24 cellular contexts compared by ENCODE assay signal in the genomic region with DNA sequence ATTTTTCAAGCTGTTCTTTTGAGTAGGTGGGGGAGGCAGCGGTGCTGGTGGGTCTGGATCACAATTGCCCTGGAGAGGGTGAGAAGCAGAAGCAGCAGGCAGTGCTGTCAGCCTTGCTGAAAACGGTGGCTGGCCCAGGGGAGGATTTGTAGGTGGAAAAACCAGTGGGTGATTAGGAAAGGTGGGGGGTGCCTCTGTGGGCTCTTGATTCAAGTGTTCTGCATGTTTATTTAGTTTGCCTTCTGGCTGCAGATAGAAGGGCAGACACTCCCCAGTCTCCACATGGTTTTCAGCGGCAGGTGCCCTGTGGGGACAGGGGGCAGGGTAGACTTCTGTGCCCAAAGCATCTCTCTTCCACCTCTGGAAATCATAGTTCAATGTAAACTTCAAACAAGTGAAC.
DNase-seq lines count a peak whose midpoint lies in the region; TF ChIP-seq lines count a peak whose summit lies in the region.
"Had no signal": no experiment of that assay in that cellular context is flagged by ENCODE, and none has a peak within 500 bp of the region (broad histone marks: within the 10 kb centered on the region; RNA-seq: fewer than 3 reads in every experiment).

No MANE protein-coding gene starts in this region.

- H3K36me3 ChIP-seq in neural progenitor cell: no peaks in the 10 kb centered on the region
- H3K36me3 ChIP-seq in osteoblast (ENCODE audit: insufficient read depth, low read length): no peaks in the 10 kb centered on the region
- H3K36me3 ChIP-seq: BE2C, HAP-1, uterus had no signal

- H3K9me3 ChIP-seq in neural progenitor cell (ENCODE audit: low read depth) (no peaks in the 10 kb centered on the region), osteoblast (ENCODE audit: low read depth, low read length) (no peaks in the 10 kb centered on the region)
- H3K9me3 ChIP-seq: BE2C, HAP-1, uterus had no signal

- H3K9me3 Mint-ChIP-seq in neural progenitor cell: peaks cover 3% of the 10 kb centered on the region
- H3K9me3 Mint-ChIP-seq: mesothelial cell of epicardium, nephron had no signal

- H3K4me3 ChIP-seq in neural progenitor cell (no peak overlapping the region), osteoblast (ENCODE audit: insufficient read depth, low read length) (no peak overlapping the region)
- H3K4me3 ChIP-seq: HAP-1, uterus had no signal

- no peaks in the 10 kb centered on the region for H3K36me3 Mint-ChIP-seq in neural progenitor cell
- H3K36me3 Mint-ChIP-seq: mesothelial cell of epicardium had no signal

- no peak overlapping the region for H3K4me3 Mint-ChIP-seq in neural progenitor cell
- H3K4me3 Mint-ChIP-seq: mesothelial cell of epicardium, nephron, T-helper 17 cell had no signal

- H2AFZ ChIP-seq in neural progenitor cell (replicated peaks): peak overlapping the region; percentile 26
- H2AFZ ChIP-seq in osteoblast (ENCODE audit: low read length): no peak overlapping the region

- no peak overlapping the region for H3K9ac ChIP-seq in neural progenitor cell

- no peaks in the 10 kb centered on the region for H3K79me2 ChIP-seq in neural progenitor cell (ENCODE audit: low read depth)
- no peaks in the 10 kb centered on the region for H3K79me2 ChIP-seq in osteoblast (ENCODE audit: insufficient read depth, low read length)

- peaks cover 14% of the 10 kb centered on the region for H3K4me1 ChIP-seq in neural progenitor cell
- no peaks in the 10 kb centered on the region for H3K4me1 ChIP-seq in osteoblast (ENCODE audit: insufficient read depth, low read length)
- H3K4me1 ChIP-seq: HAP-1, uterus had no signal

- H3K27me3 Mint-ChIP-seq in neural progenitor cell (ENCODE audit: insufficient read depth, low read depth): peaks cover 2% of the 10 kb centered on the region

- H3K27ac ChIP-seq in neural progenitor cell: no peak overlapping the region
- H3K27ac ChIP-seq in osteoblast (ENCODE audit: low read depth, low read length): no peak overlapping the region
- H3K27ac ChIP-seq: uterus had no signal

- H3K4me1 Mint-ChIP-seq in neural progenitor cell: peaks cover 20% of the 10 kb centered on the region
- H3K4me1 Mint-ChIP-seq: mesothelial cell of epicardium, T-helper 17 cell had no signal

- H3K4me2 ChIP-seq in neural progenitor cell (no peak overlapping the region), osteoblast (ENCODE audit: insufficient read depth, low read length) (no peak overlapping the region)

- H3K27me3 ChIP-seq in neural progenitor cell: no peaks in the 10 kb centered on the region
- H3K27me3 ChIP-seq in osteoblast (ENCODE audit: insufficient read depth, low read length): no peaks in the 10 kb centered on the region
- H3K27me3 ChIP-seq: BE2C, uterus had no signal

- DNase-seq in NCI-H748 (lab: John Stamatoyannopoulos, UW; ENCODE audit: unreplicated experiment): peak; percentile 94
- DNase-seq in NCI-H748 treated with DMSO at 0.1 percent for 48 hours (lab: John Stamatoyannopoulos, UW): no peak
- DNase-seq in NCI-H1694 treated with DMSO at 0.1 percent for 48 hours (lab: John Stamatoyannopoulos, UW): peak; percentile 89
- DNase-seq in NCI-H510A (lab: John Stamatoyannopoulos, UW): peak; percentile 65
- peak; percentile 14 for DNase-seq in neural progenitor cell (ENCODE audit: low spot score)
- DNase-seq in effector CD4-positive, alpha-beta T cell: no peak
- no peak for DNase-seq in osteoblast (ENCODE audit: insufficient read length, low spot score, missing footprints)
- no peak for DNase-seq in pons (ENCODE audit: low spot score)
- DNase-seq: activated CD4-positive, alpha-beta T cell treated with anti-CD3 and anti-CD28 coated beads, Interleukin-2, amount 50 U/mL, for 4 hours; activated gamma-delta T cell treated with Interleukin-2 at 50 U/mL for 16 hours; BE2C; central memory CD4-positive, alpha-beta T cell; effector CD8-positive, alpha-beta T cell; left cardiac atrium; NCI-H526; PC-3; SIG-M5; small intestine; stimulated activated CD4-positive, alpha-beta T cell treated with anti-CD3 and anti-CD28 coated beads, Interleukin-4, amount 100 ng/mL, for 24 hours; T-helper 17 cell; uterus had no signal

- H4K20me1 ChIP-seq in neural progenitor cell (ENCODE audit: low read depth): no peaks in the 10 kb centered on the region
- no peaks in the 10 kb centered on the region for H4K20me1 ChIP-seq in osteoblast (ENCODE audit: insufficient read depth, low read length)

- H3F3A ChIP-seq in neural progenitor cell (ENCODE audit: low read depth): peaks cover 12% of the 10 kb centered on the region

- H3K27ac Mint-ChIP-seq in neural progenitor cell: no peak overlapping the region
- H3K27ac Mint-ChIP-seq: mesothelial cell of epicardium, nephron, T-helper 17 cell had no signal

- no peak for TF ChIP-seq CTCF in neural progenitor cell (IDR thresholded peaks at IDR 0.05)
- no peak for TF ChIP-seq CTCF in osteoblast (IDR thresholded peaks at IDR 0.05; ENCODE audit: extremely low read depth, low read depth, low read length)

Comparison
In these comparisons a context has a peak if more than half of its experiments do, and no peak if none do; other contexts are left out.
1. DNase-seq: peak in NCI-H748 (single experiment), NCI-H1694 treated with DMSO at 0.1 percent for 48 hours (single experiment), NCI-H510A (single experiment) and neural progenitor cell (single experiment); none in NCI-H748 treated with DMSO at 0.1 percent for 48 hours (single experiment), effector CD4-positive, alpha-beta T cell (single experiment), osteoblast (single experiment) and pons (single experiment).